ENCODE assay signal across 11 cellular contexts in the genomic region with DNA sequence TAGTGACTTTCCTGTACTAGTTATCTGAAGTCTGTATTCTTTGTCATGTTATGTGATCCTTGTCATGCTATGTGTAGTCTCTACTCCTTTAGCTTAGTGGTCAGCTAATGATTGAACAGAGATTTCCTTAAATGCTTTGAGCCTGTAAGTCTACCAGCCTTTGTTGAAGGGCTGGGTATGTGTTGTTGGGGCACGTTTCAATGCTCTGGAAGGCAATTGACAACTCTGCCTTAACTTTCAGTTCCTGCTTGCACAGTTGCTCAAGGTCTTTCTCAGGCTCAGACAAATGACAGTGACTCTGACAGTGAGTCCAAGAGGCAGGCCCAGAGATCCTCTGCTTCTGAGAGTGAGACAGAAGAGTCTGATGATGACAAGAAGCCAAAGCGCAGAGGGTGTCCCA.
DNase-seq lines count a peak whose midpoint lies in the region; ATAC-seq, FAIRE-seq and TF ChIP-seq lines count a peak whose summit lies in the region.
"Had no signal": no experiment of that assay in that cellular context is flagged by ENCODE, and none has a peak within 500 bp of the region (broad histone marks: within the 10 kb centered on the region; RNA-seq: fewer than 3 reads in every experiment).

No MANE protein-coding gene starts in this region.

- no peaks in the 10 kb centered on the region for H3K9me3 ChIP-seq in CD4-positive, alpha-beta memory T cell (ENCODE audit: control insufficient read depth in 1 of 2, low read length in 2 of 2)
- H3K9me3 ChIP-seq: BLaER1 treated with 17β-estradiol and CSF1 and Interleukin-3, amounts not matched to agents 10 nM and 100 nM had no signal

- DNase-seq in CD4-positive, alpha-beta memory T cell, result no peak
- DNase-seq in activated B cell treated with CpG ODN at 0.5 μM for 24 hours, result no peak
- DNase-seq in caudate nucleus (lab: John Stamatoyannopoulos, UW), result no peak
- no peak for DNase-seq in GM03348 (ENCODE audit: low spot score)
- DNase-seq in frontal cortex (ENCODE audit: low spot score in 2 of 2), result no peak
- DNase-seq in NCI-H2196 (lab: John Stamatoyannopoulos, UW; ENCODE audit: unreplicated experiment), result no peak
- DNase-seq: NCI-H82 had no signal

- H3K4me1 ChIP-seq in CD4-positive, alpha-beta memory T cell (ENCODE audit: insufficient read depth, low read length), result no peaks in the 10 kb centered on the region

- no peaks in the 10 kb centered on the region for H3K27me3 Mint-ChIP-seq in CD4-positive, alpha-beta memory T cell
- H3K27me3 Mint-ChIP-seq in activated B cell treated with CpG ODN at 0.5 μM for 24 hours, result no peaks in the 10 kb centered on the region

- no peak for FAIRE-seq in frontal cortex (lab: Jason Lieb, UNC)

- CTCF ChIA-PET in CD4-positive, alpha-beta memory T cell (lab: Charles Lee; ENCODE audit: partially characterized antibody), result interaction anchor here (0.7 to 1.9 kb wide), 2 partner anchors 192 to 369 kb away, joined by 3 to 6 read pairs; no protein-coding TSS in a partner anchor
- CTCF ChIA-PET in activated B cell treated with CpG ODN at 0.5 μM for 24 hours (lab: Charles Lee), result no interaction called here

- H3K27me3 ChIP-seq in CD4-positive, alpha-beta memory T cell (ENCODE audit: insufficient read depth, low read length), result no peaks in the 10 kb centered on the region
- H3K27me3 ChIP-seq: BLaER1 treated with 17β-estradiol and CSF1 and Interleukin-3, amounts not matched to agents 10 nM and 100 nM had no signal

- peak; percentile 85 for ATAC-seq in GM19043 (IDR thresholded peaks at IDR 0.05; ENCODE audit: low read depth, unreplicated experiment)
- peak; percentile 58 for ATAC-seq in HG02938 (IDR thresholded peaks at IDR 0.05; ENCODE audit: unreplicated experiment)
- peak; percentile 57 for ATAC-seq in activated B cell treated with CpG ODN at 0.5 μM for 24 hours (ENCODE audit: low read depth)
- ATAC-seq: sciatic nerve had no signal

- H3K4me3 Mint-ChIP-seq in CD4-positive, alpha-beta memory T cell, result peak overlapping the region in 1 of 8 donors; percentile 1
- no peak overlapping the region for H3K4me3 Mint-ChIP-seq in activated B cell treated with CpG ODN at 0.5 μM for 24 hours

- TF ChIP-seq CTCF in activated B cell treated with CpG ODN at 0.5 μM for 24 hours (IDR thresholded peaks at IDR 0.05), result no peak

- H3K27ac ChIP-seq in CD4-positive, alpha-beta memory T cell (ENCODE audit: low read depth, low read length), result no peak overlapping the region
- no peak overlapping the region for H3K27ac ChIP-seq in caudate nucleus (ENCODE audit: low read depth, low read length)

- intact Hi-C loops in CD4-positive, alpha-beta memory T cell (cut with micrococcal nuclease), result loop anchor here (5.0 kb wide), 1 partner anchor 62 kb away; no protein-coding TSS in a partner anchor
- intact Hi-C loops in activated B cell treated with CpG ODN at 0.5 μM for 24 hours (cut with micrococcal nuclease), result loop anchor here (5.0 kb wide), 2 partner anchors 47 to 192 kb away; no protein-coding TSS in a partner anchor

- peak overlapping the region in 6 of 7 donors; percentile 3 to 81 (median 38) for H3K27ac Mint-ChIP-seq in CD4-positive, alpha-beta memory T cell
- peak overlapping the region; percentile 28 for H3K27ac Mint-ChIP-seq in activated B cell treated with CpG ODN at 0.5 μM for 24 hours

- peaks cover 57 to 86% of the 10 kb centered on the region in 2 donors for H3K36me3 Mint-ChIP-seq in CD4-positive, alpha-beta memory T cell
- peaks cover 79% of the 10 kb centered on the region for H3K36me3 Mint-ChIP-seq in activated B cell treated with CpG ODN at 0.5 μM for 24 hours (ENCODE audit: low read depth)

- H3K36me3 ChIP-seq in CD4-positive, alpha-beta memory T cell (ENCODE audit: insufficient read depth, low read length), result peaks cover 71% of the 10 kb centered on the region

- peaks cover 0 to 2% (median 0%) of the 10 kb centered on the region in 8 donors for H3K9me3 Mint-ChIP-seq in CD4-positive, alpha-beta memory T cell
- H3K9me3 Mint-ChIP-seq in activated B cell treated with CpG ODN at 0.5 μM for 24 hours, result no peaks in the 10 kb centered on the region

- POLR2A ChIA-PET in CD4-positive, alpha-beta memory T cell (lab: Charles Lee; ENCODE audit: partially characterized antibody), result interaction anchor here (1.2 kb wide), 1 partner anchor 68 kb away, joined by 3 read pairs; no protein-coding TSS in a partner anchor
- POLR2A ChIA-PET in activated B cell treated with CpG ODN at 0.5 μM for 24 hours (lab: Charles Lee), result no interaction called here

- H3K4me1 Mint-ChIP-seq in CD4-positive, alpha-beta memory T cell, result peaks cover 11 to 23% (median 18%) of the 10 kb centered on the region in 4 donors
- peaks cover 16% of the 10 kb centered on the region for H3K4me1 Mint-ChIP-seq in activated B cell treated with CpG ODN at 0.5 μM for 24 hours

- no peak overlapping the region for H3K4me3 ChIP-seq in CD4-positive, alpha-beta memory T cell (ENCODE audit: low read length in 2 of 2)
- H3K4me3 ChIP-seq: BLaER1 treated with 17β-estradiol and CSF1 and Interleukin-3, amounts not matched to agents 10 nM and 100 nM had no signal
